In the genomic region with DNA sequence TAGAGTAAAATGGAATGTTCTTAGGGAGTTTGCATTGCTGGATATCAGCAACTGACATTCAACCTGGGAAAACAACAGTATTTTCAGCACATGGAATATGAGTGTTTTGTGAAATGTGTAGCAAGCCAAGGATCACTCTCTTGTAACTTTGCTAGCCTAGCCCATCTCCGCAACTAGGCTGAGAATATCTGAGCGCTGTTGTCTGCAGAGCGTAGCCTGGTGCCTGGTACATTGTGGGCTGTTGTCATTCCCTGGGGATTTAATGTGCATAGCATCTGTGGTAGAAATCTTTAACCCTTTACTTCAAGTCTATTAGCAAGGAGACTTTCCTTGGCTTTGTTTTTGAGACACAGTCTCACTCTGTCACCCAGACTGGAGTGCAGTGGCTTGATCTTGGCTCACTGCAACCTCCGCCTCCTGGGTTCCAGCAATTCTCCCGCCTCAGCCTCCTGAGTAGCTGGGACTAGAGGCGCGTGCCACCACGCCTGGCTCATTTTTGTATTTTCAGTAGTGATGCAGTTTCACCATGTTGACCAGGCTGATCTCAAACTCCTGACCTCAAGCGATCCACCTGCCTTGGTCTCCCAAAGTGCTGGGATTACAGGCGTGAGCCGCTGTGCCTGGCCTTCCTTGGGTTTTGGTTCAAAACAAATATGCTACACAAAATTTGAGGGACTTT, we compare ENCODE assay signal across 9 cellular contexts. TPM values are rescaled to one million over a fixed set of nuclear protein-coding genes. Genes with fewer than 3 reads are reported as not detected.
DNase-seq lines count a peak whose midpoint lies in the region; TF ChIP-seq lines count a peak whose summit lies in the region.
"Not testable (repeated sequence)": the region's sequence is repeated elsewhere in the genome, so short reads cannot be mapped to it uniquely, and the experiment has no call there.
"Had no signal": no experiment of that assay in that cellular context is flagged by ENCODE, and none has a peak within 500 bp of the region (broad histone marks: within the 10 kb centered on the region; RNA-seq: fewer than 3 reads in every experiment).

No MANE protein-coding gene starts in this region.

- H3K27ac ChIP-seq in BLaER1 treated with 17β-estradiol and CSF1 and Interleukin-3, amounts not matched to agents 10 nM and 100 nM = peak overlapping the region in 8 of 11 experiments; percentile 11 to 73 (median 34); a peak in 10 of 22 replicates
- H3K27ac ChIP-seq in cingulate gyrus (ENCODE audit: low read depth, low read length) = peak overlapping the region; percentile 67
- peak overlapping the region; percentile 4 for H3K27ac ChIP-seq in substantia nigra (ENCODE audit: low read depth, low read length, poor library complexity, severe bottlenecking)

- not testable (repeated sequence) for H3K9me3 ChIP-seq in BLaER1 treated with 17β-estradiol and CSF1 and Interleukin-3, amounts not matched to agents 10 nM and 100 nM (replicated peaks in 1 of 11)

- DNase-seq in NCI-H2171 (lab: John Stamatoyannopoulos, UW) = peak; percentile 12
- peak; percentile 98 for DNase-seq in amniotic epithelial cell (ENCODE audit: low read depth)
- DNase-seq in fibroblast of villous mesenchyme (ENCODE audit: low read depth) = peak; percentile 37
- DNase-seq in midbrain (lab: John Stamatoyannopoulos, UW) = peak; percentile 13
- DNase-seq in substantia nigra (lab: John Stamatoyannopoulos, UW) = peak in 8 of 49 donors; percentile 7 to 37 (median 12)

- H3K27me3 ChIP-seq in BLaER1 treated with 17β-estradiol and CSF1 and Interleukin-3, amounts not matched to agents 10 nM and 100 nM = not testable (repeated sequence)

- H3K4me2 ChIP-seq in BLaER1 treated with 17β-estradiol and CSF1 and Interleukin-3, amounts not matched to agents 10 nM and 100 nM = peak overlapping the region; percentile 38 to 73 (median 62)

- H3K4me3 ChIP-seq in BLaER1 treated with 17β-estradiol and CSF1 and Interleukin-3, amounts not matched to agents 10 nM and 100 nM; fibroblast of villous mesenchyme (ENCODE audit: low read depth, low read length): not testable (repeated sequence)

- not testable (repeated sequence) for H4K20me1 ChIP-seq in BLaER1 treated with 17β-estradiol and CSF1 and Interleukin-3, amounts not matched to agents 10 nM and 100 nM

- H3K9ac ChIP-seq in BLaER1 treated with 17β-estradiol and CSF1 and Interleukin-3, amounts not matched to agents 10 nM and 100 nM = not testable (repeated sequence)

- peaks cover 17 to 66% (median 56%) of the 10 kb centered on the region in 10 experiments for H3K4me1 ChIP-seq in BLaER1 treated with 17β-estradiol and CSF1 and Interleukin-3, amounts not matched to agents 10 nM and 100 nM

- peaks cover 14 to 22% (median 16%) of the 10 kb centered on the region in 11 experiments; a peak in 20 of 22 replicates for H3K36me3 ChIP-seq in BLaER1 treated with 17β-estradiol and CSF1 and Interleukin-3, amounts not matched to agents 10 nM and 100 nM

- not testable (repeated sequence) for TF ChIP-seq CTCF in fibroblast of villous mesenchyme (IDR thresholded peaks at IDR 0.05; ENCODE audit: insufficient read depth, low read depth, low read length)

RNA-seq across cellular contexts. Expression of a gene that starts 14.4 kb away (rescaled TPM):
- under 0.01 TPM in 1 of 2 replicates, not detected in the other for total RNA-seq in fibroblast of villous mesenchyme
- total RNA-seq: Daoy, HT1080 had no signal

RNA-seq across cellular contexts. Expression of a gene that starts 23.0 kb away (rescaled TPM):
- total RNA-seq in fibroblast of villous mesenchyme = not detected in 2 replicates
- total RNA-seq: Daoy, HT1080 had no signal

RNA-seq across cellular contexts. Expression of a gene that starts 39.7 kb away (rescaled TPM):
- 67.0 and 85.9 TPM in 2 replicates for total RNA-seq in fibroblast of villous mesenchyme

Comparison
In these comparisons a context has a peak if more than half of its experiments do, and no peak if none do; other contexts are left out.
1. H3K27ac ChIP-seq: peak in every context shown above with its lines; median percentile 67 in cingulate gyrus; 34 in BLaER1 treated with 17β-estradiol and CSF1 and Interleukin-3, amounts not matched to agents 10 nM and 100 nM; 4 in substantia nigra.